In genomic region chr2:49973917-49974368, GRCh38 we compare ENCODE assay signal across 7 cellular contexts.
A peak's percentile ranks its signal among the peaks of the same experiment; 100 is the strongest.
DNase-seq lines count a peak whose midpoint lies in the region; ATAC-seq and TF ChIP-seq lines count a peak whose summit lies in the region.

No MANE protein-coding gene starts in this region.

- no peaks in the 10 kb centered on the region for H3K79me2 ChIP-seq in PC-9 (ENCODE audit: low read depth)

- intact Hi-C loops in PC-9 (cut with micrococcal nuclease; ENCODE audit: unreplicated experiment) (no loop called here), thyroid gland (cut with DNase I) (no loop called here)
- intact Hi-C loops in activated T-helper 2 cell treated with anti-CD3 and anti-CD28 coated beads, Interferon-gamma antibody, Interleukin-2, Interleukin-4, amounts not matched to agents 10 μg/mL and 5 μg/mL and 100 μg/mL, durations not matched to agents 14 hours and 24 hours and 36 hours (cut with micrococcal nuclease) = no loop called here

- TF ChIP-seq POLR2A in thyroid gland (IDR thresholded peaks at IDR 0.05) = no peak

- no TSS peak for BruUV-seq in PC-9 (replicated peaks; lab: Mats Ljungman, UMichigan)

- no peak for DNase-seq in PC-9
- peak; percentile 56 for DNase-seq in activated T-helper 2 cell treated with anti-CD3 and anti-CD28 coated beads, Interferon-gamma antibody, Interleukin-2, Interleukin-4, amounts not matched to agents 10 μg/mL and 5 μg/mL and 100 μg/mL, durations not matched to agents 14 hours and 24 hours and 36 hours (ENCODE audit: low spot score)
- peak; percentile 96 for DNase-seq in globus pallidus (ENCODE audit: low spot score)
- DNase-seq in omental fat pad (ENCODE audit: low spot score) = peak; percentile 25
- peak; percentile 30 to 44 for DNase-seq in thyroid gland

- H3K4me1 Mint-ChIP-seq in activated T-helper 2 cell treated with anti-CD3 and anti-CD28 coated beads, Interferon-gamma antibody, Interleukin-2, Interleukin-4, amounts not matched to agents 10 μg/mL and 5 μg/mL and 100 μg/mL, durations not matched to agents 14 hours and 24 hours and 36 hours (ENCODE audit: low read depth) = no peaks in the 10 kb centered on the region

- no peaks in the 10 kb centered on the region for H3K36me3 Mint-ChIP-seq in activated T-helper 2 cell treated with anti-CD3 and anti-CD28 coated beads, Interferon-gamma antibody, Interleukin-2, Interleukin-4, amounts not matched to agents 10 μg/mL and 5 μg/mL and 100 μg/mL, durations not matched to agents 14 hours and 24 hours and 36 hours (ENCODE audit: low read depth)

- H3K9me3 ChIP-seq in PC-9 (ENCODE audit: insufficient read depth, low read depth) (no peaks in the 10 kb centered on the region), thyroid gland (no peaks in the 10 kb centered on the region)

- H3K4me2 ChIP-seq in PC-9 = peak overlapping the region; percentile 23; the same call in 1 of the 2 replicates

- H3K4me3 Mint-ChIP-seq in activated T-helper 2 cell treated with anti-CD3 and anti-CD28 coated beads, Interferon-gamma antibody, Interleukin-2, Interleukin-4, amounts not matched to agents 10 μg/mL and 5 μg/mL and 100 μg/mL, durations not matched to agents 14 hours and 24 hours and 36 hours (ENCODE audit: low read depth) = peak overlapping the region; percentile 60

- H3K9me3 Mint-ChIP-seq in activated T-helper 2 cell treated with anti-CD3 and anti-CD28 coated beads, Interferon-gamma antibody, Interleukin-2, Interleukin-4, amounts not matched to agents 10 μg/mL and 5 μg/mL and 100 μg/mL, durations not matched to agents 14 hours and 24 hours and 36 hours = no peaks in the 10 kb centered on the region

- H3K4me1 ChIP-seq in PC-9 (replicated peaks; ENCODE audit: insufficient read depth) (no peaks in the 10 kb centered on the region), thyroid gland (no peaks in the 10 kb centered on the region)

- no peak overlapping the region for H3K27ac Mint-ChIP-seq in activated T-helper 2 cell treated with anti-CD3 and anti-CD28 coated beads, Interferon-gamma antibody, Interleukin-2, Interleukin-4, amounts not matched to agents 10 μg/mL and 5 μg/mL and 100 μg/mL, durations not matched to agents 14 hours and 24 hours and 36 hours

- no peaks in the 10 kb centered on the region for H3K9me2 ChIP-seq in PC-9 (ENCODE audit: insufficient read depth)

- 0 out of 2 replicates have a peak overlapping the region, but pooled peaks have one; percentile 47 for H2AFZ ChIP-seq in PC-9

- H3K27ac ChIP-seq in PC-9 (no peak overlapping the region), thyroid gland (no peak overlapping the region)

- TF ChIP-seq CTCF in PC-9 (conservative IDR thresholded peaks at IDR 0.05) (no peak), omental fat pad (IDR thresholded peaks at IDR 0.05) (no peak), thyroid gland (IDR thresholded peaks at IDR 0.05) (no peak)

- CTCF ChIA-PET in PC-9 (lab: Charles Lee) = no interaction called here

- H3K27me3 ChIP-seq in PC-9 (ENCODE audit: insufficient read depth, low read depth) (no peaks in the 10 kb centered on the region), thyroid gland (no peaks in the 10 kb centered on the region)

- POLR2A ChIA-PET in PC-9 (lab: Charles Lee; ENCODE audit: unreplicated experiment) = no interaction called here

- H3F3A ChIP-seq in PC-9 (ENCODE audit: insufficient read depth, low read depth) = no peaks in the 10 kb centered on the region

- 16 to 22% methylated on average over 14 of the region's 14 CpGs for WGBS in thyroid gland, 2 donors

- no peaks in the 10 kb centered on the region for H3K36me3 ChIP-seq in PC-9 (ENCODE audit: low read depth)
- H3K36me3 ChIP-seq in thyroid gland = no peaks in the 10 kb centered on the region

- H3K27me3 Mint-ChIP-seq in activated T-helper 2 cell treated with anti-CD3 and anti-CD28 coated beads, Interferon-gamma antibody, Interleukin-2, Interleukin-4, amounts not matched to agents 10 μg/mL and 5 μg/mL and 100 μg/mL, durations not matched to agents 14 hours and 24 hours and 36 hours (ENCODE audit: low read depth) = no peaks in the 10 kb centered on the region

- no peaks in the 10 kb centered on the region for H4K20me1 ChIP-seq in PC-9 (ENCODE audit: insufficient read depth)

- peak; percentile 91 for ATAC-seq in GM19328 (IDR thresholded peaks at IDR 0.05; ENCODE audit: unreplicated experiment)
- ATAC-seq in HG03442 (IDR thresholded peaks at IDR 0.05; ENCODE audit: unreplicated experiment) = peak; percentile 98
- ATAC-seq in omental fat pad (ENCODE audit: low FRiP score) = peak; percentile 97

- H3K4me3 ChIP-seq in PC-9 (no peak overlapping the region), thyroid gland (replicated peaks in 1 of 3) (no peak overlapping the region)

Comparison
In these comparisons a context has a peak if more than half of its experiments do, and no peak if none do; other contexts are left out.
1. DNase-seq: peak in activated T-helper 2 cell treated with anti-CD3 and anti-CD28 coated beads, Interferon-gamma antibody, Interleukin-2, Interleukin-4, amounts not matched to agents 10 μg/mL and 5 μg/mL and 100 μg/mL, durations not matched to agents 14 hours and 24 hours and 36 hours (single experiment), globus pallidus (single experiment), omental fat pad (single experiment) and thyroid gland (2 of 2); none in PC-9 (0 of 2).
2. Peak in every context shown above with its lines, with median percentiles within 50 percentile points of each other: ATAC-seq.